Comparison of ENCODE assay signal across 15 cellular contexts in genomic region chr6:152355166-152355565, GRCh38.
DNase-seq lines count a peak whose midpoint lies in the region; ATAC-seq, FAIRE-seq and TF ChIP-seq lines count a peak whose summit lies in the region.
"Had no signal": no experiment of that assay in that cellular context is flagged by ENCODE, and none has a peak within 500 bp of the region (broad histone marks: within the 10 kb centered on the region; RNA-seq: fewer than 3 reads in every experiment).

No MANE protein-coding gene starts in this region.

- H2AFZ ChIP-seq in endothelial cell of umbilical vein (ENCODE audit: low read depth, low read length) = no peak overlapping the region

- peak overlapping the region; percentile 54 for H3K27ac ChIP-seq in left ventricle myocardium inferior (replicated peaks)
- H3K27ac ChIP-seq in heart right ventricle = peak overlapping the region in 5 of 10 donors; percentile 3 to 21 (median 10)
- H3K27ac ChIP-seq in WERI-Rb-1 = 0 out of 2 replicates have a peak overlapping the region, but pooled peaks have one; percentile 19
- H3K27ac ChIP-seq in endothelial cell of umbilical vein (ENCODE audit: insufficient read depth, low read depth, low read length) = no peak overlapping the region
- H3K27ac ChIP-seq: BLaER1, HL-60 had no signal

- H4K20me1 ChIP-seq in endothelial cell of umbilical vein (replicated peaks; ENCODE audit: control insufficient read depth, extremely low read depth, insufficient read depth, low read length) = no peaks in the 10 kb centered on the region
- H4K20me1 ChIP-seq: BLaER1 had no signal

- FAIRE-seq in endothelial cell of umbilical vein (lab: Jason Lieb, UNC) = peak; percentile 8
- FAIRE-seq: H1 had no signal

- no TSS peak for BruUV-seq in endothelial cell of umbilical vein (replicated peaks; lab: Mats Ljungman, UMichigan)

- H3K4me3 ChIP-seq in left ventricle myocardium inferior = no peak overlapping the region
- no peak overlapping the region for H3K4me3 ChIP-seq in heart right ventricle
- no peak overlapping the region for H3K4me3 ChIP-seq in WERI-Rb-1 (ENCODE audit: low read depth, low read length)
- no peak overlapping the region for H3K4me3 ChIP-seq in endothelial cell of umbilical vein (replicated peaks in 1 of 3; ENCODE audit: insufficient read depth in 1 of 3, low read depth in 1 of 3, low read length in 3 of 3)
- H3K4me3 ChIP-seq: BLaER1 had no signal

- no peaks in the 10 kb centered on the region for H3K27me3 ChIP-seq in left ventricle myocardium inferior (ENCODE audit: low read depth)
- H3K27me3 ChIP-seq in heart right ventricle = no peaks in the 10 kb centered on the region
- no peaks in the 10 kb centered on the region for H3K27me3 ChIP-seq in WERI-Rb-1 (ENCODE audit: insufficient read depth, low read depth, severe bottlenecking)
- no peaks in the 10 kb centered on the region for H3K27me3 ChIP-seq in endothelial cell of umbilical vein (ENCODE audit: control insufficient read depth in 2 of 2, insufficient read depth in 2 of 2, low read length in 2 of 2)
- H3K27me3 ChIP-seq: BLaER1 had no signal

- intact Hi-C loops in left ventricle myocardium inferior (cut with micrococcal nuclease) (no loop called here), heart right ventricle (cut with DNase I) (loop anchor here in 2 of 10 donors (10.0 kb wide), 2 partner anchors 140 to 150 kb away; no protein-coding TSS in a partner anchor), endothelial cell of umbilical vein (cut with micrococcal nuclease) (no loop called here)

- no peak overlapping the region for H3K9ac ChIP-seq in endothelial cell of umbilical vein (replicated peaks; ENCODE audit: extremely low read depth, insufficient read depth, low read length)
- H3K9ac ChIP-seq: BLaER1 had no signal

- peaks cover 43% of the 10 kb centered on the region for H3K4me1 ChIP-seq in left ventricle myocardium inferior
- H3K4me1 ChIP-seq in heart right ventricle = peaks cover 0 to 28% (median 6%) of the 10 kb centered on the region in 9 donors
- no peaks in the 10 kb centered on the region for H3K4me1 ChIP-seq in endothelial cell of umbilical vein (ENCODE audit: control insufficient read depth, extremely low read depth, insufficient read depth, low read length)
- H3K4me1 ChIP-seq: BLaER1 had no signal

- ATAC-seq in heart right ventricle = no peak
- ATAC-seq in activated CD4-positive, CD25-positive, alpha-beta regulatory T cell treated with anti-CD3 and anti-CD28 coated beads, Interleukin-2, amount 50 U/mL, for 24 hours = no peak
- ATAC-seq: HCT116 had no signal

- POLR2A ChIA-PET in endothelial cell of umbilical vein (lab: Charles Lee) = no interaction called here

- TF ChIP-seq CTCF in left ventricle myocardium inferior (IDR thresholded peaks at IDR 0.05; ENCODE audit: borderline replicate concordance) (no peak), heart right ventricle (IDR thresholded peaks at IDR 0.05) (no peak), WERI-Rb-1 (IDR thresholded peaks at IDR 0.05; ENCODE audit: low read depth, low read length) (no peak), endothelial cell of umbilical vein (IDR thresholded peaks at IDR 0.05; ENCODE audit: extremely low read depth in 1 of 2, insufficient read depth in 1 of 2, low read depth in 1 of 2, low read length in 2 of 2) (no peak)

- dilution Hi-C loops in endothelial cell of umbilical vein (cut with MboI; ENCODE audit: extremely low pct_ligation_motif_present, low sequenced_read_pairs) = no loop called here

- H3K36me3 ChIP-seq in left ventricle myocardium inferior = peaks cover 83% of the 10 kb centered on the region
- peaks cover 0 to 100% (median 68%) of the 10 kb centered on the region in 9 donors for H3K36me3 ChIP-seq in heart right ventricle
- H3K36me3 ChIP-seq in WERI-Rb-1 = no peaks in the 10 kb centered on the region
- no peaks in the 10 kb centered on the region for H3K36me3 ChIP-seq in endothelial cell of umbilical vein (ENCODE audit: control insufficient read depth in 2 of 2, extremely low read depth in 1 of 2, insufficient read depth in 2 of 2, low read length in 2 of 2)
- H3K36me3 ChIP-seq: BLaER1 had no signal

- CTCF ChIA-PET in endothelial cell of umbilical vein (lab: Charles Lee) = interaction anchor here (0.6 to 3.3 kb wide), 5 partner anchors 10 to 85 kb away, joined by 3 to 15 read pairs (median 3); no protein-coding TSS in a partner anchor

- no peaks in the 10 kb centered on the region for H3K79me2 ChIP-seq in endothelial cell of umbilical vein (ENCODE audit: control insufficient read depth, insufficient read depth, low read length)

- H3K9me3 ChIP-seq in left ventricle myocardium inferior (replicated peaks) = no peaks in the 10 kb centered on the region
- no peaks in the 10 kb centered on the region for H3K9me3 ChIP-seq in heart right ventricle
- H3K9me3 ChIP-seq in WERI-Rb-1 (ENCODE audit: severe bottlenecking) = no peaks in the 10 kb centered on the region
- no peaks in the 10 kb centered on the region for H3K9me3 ChIP-seq in endothelial cell of umbilical vein (replicated peaks; ENCODE audit: control insufficient read depth, insufficient read depth, low read length)
- H3K9me3 ChIP-seq: BLaER1 had no signal

- no peak for TF ChIP-seq POLR2A in endothelial cell of umbilical vein (IDR thresholded peaks at IDR 0.05; ENCODE audit: low read depth, low read length)

- DNase-seq in left ventricle myocardium inferior = no peak
- no peak for DNase-seq in heart right ventricle
- DNase-seq in WERI-Rb-1 = no peak
- DNase-seq in endothelial cell of umbilical vein (ENCODE audit: low read depth, low spot score) = no peak
- no peak for DNase-seq in H4 (ENCODE audit: low spot score)
- no peak for DNase-seq in NCI-H1417 (lab: John Stamatoyannopoulos, UW)
- DNase-seq: 8988T; AML-193; CD8-positive, alpha-beta memory T cell; DMS 273 treated with DMSO at 0.1 percent for 48 hours had no signal

- no peaks in the 10 kb centered on the region for H3K9me1 ChIP-seq in endothelial cell of umbilical vein (replicated peaks; ENCODE audit: control insufficient read depth, extremely low read depth, insufficient read depth, low read length)

- no peak overlapping the region for H3K4me2 ChIP-seq in endothelial cell of umbilical vein (ENCODE audit: insufficient read depth, low read length)
- H3K4me2 ChIP-seq: BLaER1 had no signal

TF ChIP-seq in endothelial cell of umbilical vein, 7 proteins besides CTCF, POLR2A, EP300 and RAD21:
- no peak for TF ChIP-seq MYC (IDR thresholded peaks at IDR 0.05; ENCODE audit: low read depth, low read length)
- no peak for TF ChIP-seq EZH2 (IDR thresholded peaks at IDR 0.05; ENCODE audit: borderline replicate concordance, low read depth, low read length, severe bottlenecking)
- TF ChIP-seq POLR2AphosphoS5 (IDR thresholded peaks at IDR 0.05; ENCODE audit: insufficient read depth, low read depth, low read length) = no peak
- no peak for TF ChIP-seq FOS (IDR thresholded peaks at IDR 0.05; ENCODE audit: borderline replicate concordance, insufficient read depth, low read length)
- no peak for TF ChIP-seq JUN (IDR thresholded peaks at IDR 0.05; ENCODE audit: borderline replicate concordance, insufficient read depth, insufficient read length, low read depth)
- TF ChIP-seq, protein P1, sequence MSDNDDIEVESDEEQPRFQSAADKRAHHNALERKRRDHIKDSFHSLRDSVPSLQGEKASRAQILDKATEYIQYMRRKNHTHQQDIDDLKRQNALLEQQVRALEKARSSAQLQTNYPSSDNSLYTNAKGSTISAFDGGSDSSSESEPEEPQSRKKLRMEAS (IDR thresholded peaks at IDR 0.05; ENCODE audit: insufficient read depth, insufficient read length) = no peak
- no peak for TF ChIP-seq GATA2 (IDR thresholded peaks at IDR 0.05; ENCODE audit: insufficient read depth, insufficient read length, low read depth, low read length)
TF ChIP-seq in endothelial cell of umbilical vein: peak in this region for 0.
